Comparison of ENCODE assay signal across 16 cellular contexts in genomic region chr12:111322336-111323250, GRCh38. TPM values are rescaled to one million over a fixed set of nuclear protein-coding genes. Genes with fewer than 3 reads are reported as not detected.
A peak's percentile ranks its signal among the peaks of the same experiment; 100 is the strongest.
DNase-seq lines count a peak whose midpoint lies in the region; ATAC-seq and TF ChIP-seq lines count a peak whose summit lies in the region.
"Had no signal": no experiment of that assay in that cellular context is flagged by ENCODE, and none has a peak within 500 bp of the region (broad histone marks: within the 10 kb centered on the region; RNA-seq: fewer than 3 reads in every experiment).

No MANE protein-coding gene starts in this region.

- 81% methylated on average over 25 of the region's 25 CpGs for WGBS in right cardiac atrium
- 79 to 82% methylated on average over 18 to 25 of the region's 25 CpGs for WGBS in testis, 2 donors

- POLR2A ChIA-PET in PC-3 (lab: Charles Lee; ENCODE audit: unreplicated experiment) = no interaction called here

- H3K4me3 ChIP-seq in PC-3 (ENCODE audit: low read length) (no peak overlapping the region), right cardiac atrium (ENCODE audit: low read length) (no peak overlapping the region), testis (no peak overlapping the region)
- H3K4me3 ChIP-seq: pancreas had no signal

- TF ChIP-seq POLR2A in testis (IDR thresholded peaks at IDR 0.05) = no peak

- H3K4me2 ChIP-seq in PC-3 (ENCODE audit: low read length) = no peak overlapping the region

- H3K9me2 ChIP-seq in PC-3 (replicated peaks; ENCODE audit: low read length) = no peaks in the 10 kb centered on the region

- intact Hi-C loops in Right ventricle myocardium inferior (cut with DNase I) (no loop called here), cardiac septum (cut with DNase I) (no loop called here), PC-3 (cut with micrococcal nuclease) (no loop called here), right cardiac atrium (cut with DNase I) (no loop called here), testis (cut with DNase I; ENCODE audit: low total_unique reads) (no loop called here)

- no peak overlapping the region for H3K27ac Mint-ChIP-seq in T-helper 2 cell treated with Interferon-gamma antibody and Interleukin-4, amounts not matched to agents 5 μg/mL and 100 μg/mL, for 36 hours
- H3K27ac Mint-ChIP-seq: activated CD4-positive, alpha-beta memory T cell treated with anti-CD3 and anti-CD28 coated beads, Interleukin-2, amount 10 ng/mL, durations not matched to agents 7 days and 5 days; memory B cell; T-helper 1 cell treated with Interleukin-12 subunit alpha and Interleukin-12 subunit beta and Interleukin-4 antibody, amounts not matched to agents 30 μg/mL and 1 μg/mL, for 36 hours had no signal

- no peaks in the 10 kb centered on the region for H3K36me3 Mint-ChIP-seq in T-helper 2 cell treated with Interferon-gamma antibody and Interleukin-4, amounts not matched to agents 5 μg/mL and 100 μg/mL, for 36 hours (ENCODE audit: low read depth)
- H3K36me3 Mint-ChIP-seq: memory B cell had no signal

- H3K9me3 ChIP-seq in PC-3 (ENCODE audit: low read length) (no peaks in the 10 kb centered on the region), right cardiac atrium (ENCODE audit: control insufficient read depth, low read length) (no peaks in the 10 kb centered on the region), testis (no peaks in the 10 kb centered on the region)
- H3K9me3 ChIP-seq: pancreas had no signal

- no peaks in the 10 kb centered on the region for H3F3A ChIP-seq in PC-3 (ENCODE audit: low read length, unreplicated experiment)

- H3K27me3 ChIP-seq in PC-3 (ENCODE audit: low read length) = no peaks in the 10 kb centered on the region
- no peaks in the 10 kb centered on the region for H3K27me3 ChIP-seq in right cardiac atrium (ENCODE audit: control insufficient read depth, insufficient read depth)
- H3K27me3 ChIP-seq in testis = no peaks in the 10 kb centered on the region
- H3K27me3 ChIP-seq: pancreas had no signal

- H3K36me3 ChIP-seq in PC-3 (ENCODE audit: low read depth, low read length) = no peaks in the 10 kb centered on the region
- no peaks in the 10 kb centered on the region for H3K36me3 ChIP-seq in testis (ENCODE audit: low read depth, missing control alignments)
- H3K36me3 ChIP-seq: pancreas had no signal

- TF ChIP-seq CTCF in PC-3 (conservative IDR thresholded peaks at IDR 0.05; ENCODE audit: low read depth, low read length) (no peak), testis (IDR thresholded peaks at IDR 0.05) (no peak)

- H3K27ac ChIP-seq in PC-3 (ENCODE audit: low read length) (no peak overlapping the region), right cardiac atrium (ENCODE audit: low read length) (no peak overlapping the region), testis (no peak overlapping the region)
- H3K27ac ChIP-seq: pancreas had no signal

- CTCF ChIA-PET in PC-3 (lab: Charles Lee) = no interaction called here

- ATAC-seq in Right ventricle myocardium inferior (peak; percentile 51), PC-3 (peak; percentile 21; the same call in 1 of the 2 replicates), right cardiac atrium (peak; percentile 27 to 44)

- no peaks in the 10 kb centered on the region for H3K27me3 Mint-ChIP-seq in T-helper 2 cell treated with Interferon-gamma antibody and Interleukin-4, amounts not matched to agents 5 μg/mL and 100 μg/mL, for 36 hours (ENCODE audit: low read depth)
- H3K27me3 Mint-ChIP-seq: activated CD4-positive, alpha-beta memory T cell treated with anti-CD3 and anti-CD28 coated beads, Interleukin-2, amount 10 ng/mL, durations not matched to agents 7 days and 5 days had no signal

- H3K9ac ChIP-seq in PC-3 (ENCODE audit: low read length) = no peak overlapping the region

- H3K9me3 Mint-ChIP-seq in T-helper 2 cell treated with Interferon-gamma antibody and Interleukin-4, amounts not matched to agents 5 μg/mL and 100 μg/mL, for 36 hours = no peaks in the 10 kb centered on the region
- H3K9me3 Mint-ChIP-seq: activated CD4-positive, alpha-beta memory T cell treated with anti-CD3 and anti-CD28 coated beads, Interleukin-2, amount 10 ng/mL, durations not matched to agents 7 days and 5 days; memory B cell; T-helper 1 cell treated with Interleukin-12 subunit alpha and Interleukin-12 subunit beta and Interleukin-4 antibody, amounts not matched to agents 30 μg/mL and 1 μg/mL, for 36 hours had no signal

- H4K20me1 ChIP-seq in PC-3 (ENCODE audit: low read length) = no peaks in the 10 kb centered on the region

- DNase-seq in Right ventricle myocardium inferior (ENCODE audit: missing footprints) (no peak), cardiac septum (ENCODE audit: low spot score) (no peak), PC-3 (no peak), right cardiac atrium (no peak), testis (peak; percentile 32)
- no peak for DNase-seq in T-helper 2 cell treated with Interferon-gamma antibody and Interleukin-4, amounts not matched to agents 5 μg/mL and 100 μg/mL, for 36 hours (ENCODE audit: low spot score)
- no peak for DNase-seq in activated naive CD4-positive, alpha-beta T cell treated with Interleukin-2 at 50 U/mL for 16 hours
- DNase-seq in activated CD4-positive, alpha-beta T cell treated with anti-CD3 and anti-CD28 coated beads, Interleukin-2, amount 50 U/mL, for 48 hours = no peak
- DNase-seq: activated CD4-positive, alpha-beta memory T cell treated with anti-CD3 and anti-CD28 coated beads, Interleukin-2, amount 10 ng/mL, durations not matched to agents 7 days and 5 days; activated gamma-delta T cell; central memory CD4-positive, alpha-beta T cell; NCI-H1694; stimulated activated CD4-positive, alpha-beta T cell treated with anti-CD3 and anti-CD28 coated beads, Interleukin-1b, Interleukin-23, amount 100 ng/mL, for 48 hours had no signal

- BruUV-seq in PC-3 (replicated peaks; lab: Mats Ljungman, UMichigan) = no TSS peak

- H3K79me2 ChIP-seq in PC-3 (ENCODE audit: low read length) = no peaks in the 10 kb centered on the region

- no peak overlapping the region for H3K4me3 Mint-ChIP-seq in T-helper 2 cell treated with Interferon-gamma antibody and Interleukin-4, amounts not matched to agents 5 μg/mL and 100 μg/mL, for 36 hours
- H3K4me3 Mint-ChIP-seq: activated CD4-positive, alpha-beta memory T cell treated with anti-CD3 and anti-CD28 coated beads, Interleukin-2, amount 10 ng/mL, durations not matched to agents 7 days and 5 days; memory B cell; T-helper 1 cell treated with Interleukin-12 subunit alpha and Interleukin-12 subunit beta and Interleukin-4 antibody, amounts not matched to agents 30 μg/mL and 1 μg/mL, for 36 hours had no signal

- H3K4me1 Mint-ChIP-seq in T-helper 2 cell treated with Interferon-gamma antibody and Interleukin-4, amounts not matched to agents 5 μg/mL and 100 μg/mL, for 36 hours (ENCODE audit: low read depth) = no peaks in the 10 kb centered on the region
- H3K4me1 Mint-ChIP-seq: activated CD4-positive, alpha-beta memory T cell treated with anti-CD3 and anti-CD28 coated beads, Interleukin-2, amount 10 ng/mL, durations not matched to agents 7 days and 5 days; memory B cell had no signal

- H2AFZ ChIP-seq in PC-3 (ENCODE audit: low read length) = no peak overlapping the region

- no peaks in the 10 kb centered on the region for H3K4me1 ChIP-seq in PC-3 (ENCODE audit: insufficient read depth, low read length)
- H3K4me1 ChIP-seq in right cardiac atrium (ENCODE audit: control insufficient read depth, insufficient read depth, low read length) = no peaks in the 10 kb centered on the region
- no peaks in the 10 kb centered on the region for H3K4me1 ChIP-seq in testis
- H3K4me1 ChIP-seq: pancreas had no signal

RNA-seq across cellular contexts. Expression of gene PHETA1, which starts 46.3 kb away (rescaled TPM):
- total RNA-seq in Right ventricle myocardium inferior = 37.4 TPM
- 18.6 TPM for total RNA-seq in cardiac septum
- 18.6 and 22.8 TPM in 2 replicates for total RNA-seq in PC-3 (2014; rRNA removed)
- 10 to 100 TPM in 1 of 4 donors, 1 to 10 TPM in 3; 8.0 to 11.6 (median 8.8) TPM for total RNA-seq in right cardiac atrium
- 9.1 TPM for polyA plus RNA-seq in right cardiac atrium
- 10 to 100 TPM; 16.1 to 27.2 TPM for total RNA-seq in testis
- polyA plus RNA-seq in testis (ENCODE audit: insufficient read depth, low read depth, low replicate concordance) = 13.7 TPM
